ENCODE assay signal across 11 cellular contexts in genomic region chr11:83002047-83002446, GRCh38.
DNase-seq lines count a peak whose midpoint lies in the region; ATAC-seq and TF ChIP-seq lines count a peak whose summit lies in the region.
"Had no signal": no experiment of that assay in that cellular context is flagged by ENCODE, and none has a peak within 500 bp of the region (broad histone marks: within the 10 kb centered on the region; RNA-seq: fewer than 3 reads in every experiment).

No MANE protein-coding gene starts in this region.

- H3K27me3 Mint-ChIP-seq in activated CD4-positive, alpha-beta memory T cell treated with anti-CD3 and anti-CD28 coated beads for 36 hours: no peaks in the 10 kb centered on the region
- H3K27me3 Mint-ChIP-seq in activated CD4-positive, alpha-beta memory T cell treated with anti-CD3 and anti-CD28 coated beads, Interleukin-2, amount 10 ng/mL, durations not matched to agents 7 days and 5 days: no peaks in the 10 kb centered on the region
- H3K27me3 Mint-ChIP-seq in activated naive CD4-positive, alpha-beta T cell treated with anti-CD3 and anti-CD28 coated beads for 36 hours (ENCODE audit: low read depth): no peaks in the 10 kb centered on the region
- no peaks in the 10 kb centered on the region for H3K27me3 Mint-ChIP-seq in Caco-2 (ENCODE audit: insufficient read depth, unreplicated experiment)
- H3K27me3 Mint-ChIP-seq: progenitor cell of endocrine pancreas had no signal

- no peaks in the 10 kb centered on the region for H3K36me3 ChIP-seq in Caco-2 (ENCODE audit: control insufficient read depth, insufficient read depth, low read length)
- H3K36me3 ChIP-seq: left lung had no signal

- peaks cover 12% of the 10 kb centered on the region for H3K4me1 ChIP-seq in Caco-2

- H3K27me3 ChIP-seq in Caco-2 (replicated peaks; ENCODE audit: control insufficient read depth, insufficient read depth, low read length): no peaks in the 10 kb centered on the region
- H3K27me3 ChIP-seq: left lung had no signal

- no TSS peak for BruUV-seq in Caco-2 (replicated peaks; lab: Mats Ljungman, UMichigan)

- POLR2A ChIA-PET in activated CD4-positive, alpha-beta memory T cell treated with anti-CD3 and anti-CD28 coated beads for 36 hours (lab: Charles Lee): interaction anchor here (0.7 kb wide), 1 partner anchor 70 kb away, joined by 3 read pairs; no protein-coding TSS in a partner anchor
- POLR2A ChIA-PET in activated CD4-positive, alpha-beta memory T cell treated with anti-CD3 and anti-CD28 coated beads, Interleukin-2, amount 10 ng/mL, durations not matched to agents 7 days and 5 days (lab: Charles Lee): no interaction called here
- POLR2A ChIA-PET in Caco-2 (lab: Charles Lee): no interaction called here

- H3K4me3 Mint-ChIP-seq in activated CD4-positive, alpha-beta memory T cell treated with anti-CD3 and anti-CD28 coated beads for 36 hours: no peak overlapping the region
- H3K4me3 Mint-ChIP-seq in activated CD4-positive, alpha-beta memory T cell treated with anti-CD3 and anti-CD28 coated beads, Interleukin-2, amount 10 ng/mL, durations not matched to agents 7 days and 5 days: no peak overlapping the region
- no peak overlapping the region for H3K4me3 Mint-ChIP-seq in activated naive CD4-positive, alpha-beta T cell treated with anti-CD3 and anti-CD28 coated beads for 36 hours
- H3K4me3 Mint-ChIP-seq in stimulated activated effector memory CD8-positive, alpha-beta T cell treated with anti-CD3 and anti-CD28 coated beads, Interleukin-12 subunit alpha, Interleukin-12 subunit beta, amount 100 ng/mL, for 72 hours: no peak overlapping the region
- H3K4me3 Mint-ChIP-seq in Caco-2 (ENCODE audit: unreplicated experiment): no peak overlapping the region

- no peak overlapping the region for H3K27ac Mint-ChIP-seq in activated CD4-positive, alpha-beta memory T cell treated with anti-CD3 and anti-CD28 coated beads for 36 hours
- H3K27ac Mint-ChIP-seq in activated CD4-positive, alpha-beta memory T cell treated with anti-CD3 and anti-CD28 coated beads, Interleukin-2, amount 10 ng/mL, durations not matched to agents 7 days and 5 days: no peak overlapping the region
- H3K27ac Mint-ChIP-seq in activated naive CD4-positive, alpha-beta T cell treated with anti-CD3 and anti-CD28 coated beads for 36 hours: no peak overlapping the region
- no peak overlapping the region for H3K27ac Mint-ChIP-seq in stimulated activated effector memory CD8-positive, alpha-beta T cell treated with anti-CD3 and anti-CD28 coated beads, Interleukin-12 subunit alpha, Interleukin-12 subunit beta, amount 100 ng/mL, for 72 hours
- no peak overlapping the region for H3K27ac Mint-ChIP-seq in Caco-2 (ENCODE audit: unreplicated experiment)
- H3K27ac Mint-ChIP-seq: progenitor cell of endocrine pancreas had no signal

- H3K4me3 ChIP-seq in Caco-2 (ENCODE audit: low read depth, low read length): no peak overlapping the region
- H3K4me3 ChIP-seq: left lung had no signal

- peak; percentile 75 for ATAC-seq in left ventricle myocardium superior
- peak; percentile 35 for ATAC-seq in stimulated activated effector memory CD8-positive, alpha-beta T cell treated with anti-CD3 and anti-CD28 coated beads, Interleukin-12 subunit alpha, Interleukin-12 subunit beta, amount 100 ng/mL, for 72 hours
- ATAC-seq: left lung had no signal

- CTCF ChIA-PET in activated CD4-positive, alpha-beta memory T cell treated with anti-CD3 and anti-CD28 coated beads for 36 hours (lab: Charles Lee): no interaction called here
- CTCF ChIA-PET in activated CD4-positive, alpha-beta memory T cell treated with anti-CD3 and anti-CD28 coated beads, Interleukin-2, amount 10 ng/mL, durations not matched to agents 7 days and 5 days (lab: Charles Lee): no interaction called here
- CTCF ChIA-PET in activated naive CD4-positive, alpha-beta T cell treated with anti-CD3 and anti-CD28 coated beads for 36 hours (lab: Charles Lee): no interaction called here
- CTCF ChIA-PET in Caco-2 (lab: Charles Lee): no interaction called here

- H3K36me3 Mint-ChIP-seq in activated CD4-positive, alpha-beta memory T cell treated with anti-CD3 and anti-CD28 coated beads for 36 hours: no peaks in the 10 kb centered on the region
- H3K36me3 Mint-ChIP-seq in activated CD4-positive, alpha-beta memory T cell treated with anti-CD3 and anti-CD28 coated beads, Interleukin-2, amount 10 ng/mL, durations not matched to agents 7 days and 5 days (ENCODE audit: low read depth): no peaks in the 10 kb centered on the region
- H3K36me3 Mint-ChIP-seq in activated naive CD4-positive, alpha-beta T cell treated with anti-CD3 and anti-CD28 coated beads for 36 hours (ENCODE audit: low read depth): no peaks in the 10 kb centered on the region
- H3K36me3 Mint-ChIP-seq in stimulated activated effector memory CD8-positive, alpha-beta T cell treated with anti-CD3 and anti-CD28 coated beads, Interleukin-12 subunit alpha, Interleukin-12 subunit beta, amount 100 ng/mL, for 72 hours: no peaks in the 10 kb centered on the region
- H3K36me3 Mint-ChIP-seq in Caco-2 (ENCODE audit: insufficient read depth, unreplicated experiment): no peaks in the 10 kb centered on the region

- no peaks in the 10 kb centered on the region for H3K9me3 Mint-ChIP-seq in activated CD4-positive, alpha-beta memory T cell treated with anti-CD3 and anti-CD28 coated beads for 36 hours
- no peaks in the 10 kb centered on the region for H3K9me3 Mint-ChIP-seq in activated CD4-positive, alpha-beta memory T cell treated with anti-CD3 and anti-CD28 coated beads, Interleukin-2, amount 10 ng/mL, durations not matched to agents 7 days and 5 days
- H3K9me3 Mint-ChIP-seq in activated naive CD4-positive, alpha-beta T cell treated with anti-CD3 and anti-CD28 coated beads for 36 hours: no peaks in the 10 kb centered on the region
- H3K9me3 Mint-ChIP-seq in stimulated activated effector memory CD8-positive, alpha-beta T cell treated with anti-CD3 and anti-CD28 coated beads, Interleukin-12 subunit alpha, Interleukin-12 subunit beta, amount 100 ng/mL, for 72 hours: no peaks in the 10 kb centered on the region
- no peaks in the 10 kb centered on the region for H3K9me3 Mint-ChIP-seq in Caco-2 (ENCODE audit: unreplicated experiment)

- peaks cover 54% of the 10 kb centered on the region for H3K4me1 Mint-ChIP-seq in activated CD4-positive, alpha-beta memory T cell treated with anti-CD3 and anti-CD28 coated beads for 36 hours (ENCODE audit: low read depth)
- H3K4me1 Mint-ChIP-seq in activated CD4-positive, alpha-beta memory T cell treated with anti-CD3 and anti-CD28 coated beads, Interleukin-2, amount 10 ng/mL, durations not matched to agents 7 days and 5 days: peaks cover 42% of the 10 kb centered on the region
- H3K4me1 Mint-ChIP-seq in activated naive CD4-positive, alpha-beta T cell treated with anti-CD3 and anti-CD28 coated beads for 36 hours (ENCODE audit: low read depth): peaks cover 63% of the 10 kb centered on the region
- H3K4me1 Mint-ChIP-seq in stimulated activated effector memory CD8-positive, alpha-beta T cell treated with anti-CD3 and anti-CD28 coated beads, Interleukin-12 subunit alpha, Interleukin-12 subunit beta, amount 100 ng/mL, for 72 hours: peaks cover 45% of the 10 kb centered on the region
- H3K4me1 Mint-ChIP-seq in Caco-2 (ENCODE audit: low read depth, unreplicated experiment): peaks cover 12% of the 10 kb centered on the region

- intact Hi-C loops in activated CD4-positive, alpha-beta memory T cell treated with anti-CD3 and anti-CD28 coated beads for 36 hours (cut with micrococcal nuclease): loop anchor here (10.0 kb wide), 1 partner anchor 997 kb away; no protein-coding TSS in a partner anchor
- intact Hi-C loops in activated naive CD4-positive, alpha-beta T cell treated with anti-CD3 and anti-CD28 coated beads for 36 hours (cut with micrococcal nuclease): loop anchor here (1.0 kb wide), 1 partner anchor 69 kb away; the partner anchor contains the start of gene RAB30
- intact Hi-C loops in left ventricle myocardium superior (cut with micrococcal nuclease) (no loop called here), Caco-2 (cut with micrococcal nuclease; ENCODE audit: unreplicated experiment) (no loop called here)

- TF ChIP-seq CTCF in Caco-2 (IDR thresholded peaks at IDR 0.05; ENCODE audit: insufficient read depth in 1 of 2, low read depth in 1 of 2, low read length in 1 of 2, severe bottlenecking in 1 of 2, unreplicated experiment in 1 of 2): no peak

- no peaks in the 10 kb centered on the region for H3K9me3 ChIP-seq in Caco-2
- H3K9me3 ChIP-seq: left lung had no signal

- peak; percentile 62 for DNase-seq in activated CD4-positive, alpha-beta memory T cell treated with anti-CD3 and anti-CD28 coated beads for 36 hours
- DNase-seq in activated CD4-positive, alpha-beta memory T cell treated with anti-CD3 and anti-CD28 coated beads, Interleukin-2, amount 10 ng/mL, durations not matched to agents 7 days and 5 days: no peak
- peak; percentile 59 for DNase-seq in activated naive CD4-positive, alpha-beta T cell treated with anti-CD3 and anti-CD28 coated beads for 36 hours
- no peak for DNase-seq in left ventricle myocardium superior
- DNase-seq in stimulated activated effector memory CD8-positive, alpha-beta T cell treated with anti-CD3 and anti-CD28 coated beads, Interleukin-12 subunit alpha, Interleukin-12 subunit beta, amount 100 ng/mL, for 72 hours (ENCODE audit: low spot score in 2 of 2): no peak
- no peak for DNase-seq in NCI-H524 treated with DMSO at 0.1 percent for 48 hours (lab: John Stamatoyannopoulos, UW)
- DNase-seq in Caco-2: no peak
- DNase-seq in NCI-H446 treated with DMSO at 0.1 percent for 48 hours (lab: John Stamatoyannopoulos, UW): no peak
- DNase-seq: left lung, SHP77 treated with DMSO at 0.1 percent for 48 hours had no signal

Comparison
In these comparisons a context has a peak if more than half of its experiments do, and no peak if none do; other contexts are left out.
1. DNase-seq: peak in activated CD4-positive, alpha-beta memory T cell treated with anti-CD3 and anti-CD28 coated beads for 36 hours (single experiment) and activated naive CD4-positive, alpha-beta T cell treated with anti-CD3 and anti-CD28 coated beads for 36 hours (single experiment); none in activated CD4-positive, alpha-beta memory T cell treated with anti-CD3 and anti-CD28 coated beads, Interleukin-2, amount 10 ng/mL, durations not matched to agents 7 days and 5 days (single experiment), left ventricle myocardium superior (single experiment), stimulated activated effector memory CD8-positive, alpha-beta T cell treated with anti-CD3 and anti-CD28 coated beads, Interleukin-12 subunit alpha, Interleukin-12 subunit beta, amount 100 ng/mL, for 72 hours (0 of 2), NCI-H524 treated with DMSO at 0.1 percent for 48 hours (single experiment), Caco-2 (0 of 2) and NCI-H446 treated with DMSO at 0.1 percent for 48 hours (single experiment).
2. intact Hi-C loops: an anchor here in activated CD4-positive, alpha-beta memory T cell treated with anti-CD3 and anti-CD28 coated beads for 36 hours (10.0 kb wide) and activated naive CD4-positive, alpha-beta T cell treated with anti-CD3 and anti-CD28 coated beads for 36 hours (1.0 kb wide); none called in left ventricle myocardium superior and Caco-2.